Comparison of ENCODE assay signal across 8 cellular contexts in the genomic region with DNA sequence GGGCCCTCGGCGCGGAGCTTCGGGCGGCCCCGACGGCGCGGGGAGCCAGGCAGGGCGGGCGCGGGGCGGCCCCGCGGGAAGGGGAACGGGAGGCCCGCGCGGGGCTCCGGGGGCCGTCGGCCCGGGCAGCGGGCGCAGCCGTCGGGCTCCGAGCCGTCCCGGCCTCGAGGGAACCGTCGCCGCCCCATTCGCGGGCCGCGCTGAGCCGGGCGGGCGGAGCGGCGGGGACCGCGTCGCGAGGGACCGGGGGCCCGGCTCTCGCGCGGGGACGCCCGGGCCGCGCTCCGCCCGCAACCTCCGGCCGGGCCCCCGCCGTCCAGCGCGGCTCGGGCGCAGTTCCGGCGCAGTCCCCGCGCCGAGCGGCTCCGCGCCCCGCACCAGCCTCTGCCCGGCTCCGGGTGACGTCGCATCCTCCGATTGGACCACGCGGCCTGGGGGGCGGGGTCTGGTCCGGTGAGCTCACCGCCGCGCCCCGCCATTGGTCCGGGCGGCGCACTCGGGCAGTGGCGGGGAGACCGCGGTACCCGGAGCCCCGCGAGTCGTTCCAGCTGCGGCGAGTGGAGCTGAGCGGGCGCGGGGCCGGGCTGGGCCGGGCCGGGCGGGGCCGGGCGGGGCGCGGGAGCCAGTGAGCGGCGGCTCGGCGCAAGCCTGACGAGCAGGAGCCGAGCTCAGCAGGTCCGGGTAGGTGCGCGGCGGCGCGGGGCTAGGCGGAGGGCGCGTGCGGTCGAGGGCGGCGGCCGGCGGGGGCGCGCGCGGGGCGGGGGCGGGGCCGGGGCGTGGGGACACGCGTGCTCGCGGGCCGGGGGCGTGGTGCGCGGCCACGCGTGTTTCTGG.
A peak's percentile ranks its signal among the peaks of the same experiment; 100 is the strongest.
DNase-seq lines count a peak whose midpoint lies in the region; ATAC-seq and TF ChIP-seq lines count a peak whose summit lies in the region.

No MANE protein-coding gene starts in this region.

- TF ChIP-seq CTCF in epithelial cell of proximal tubule (conservative IDR thresholded peaks at IDR 0.05; ENCODE audit: low read depth, low read length) = no peak

- H3K27me3 Mint-ChIP-seq in naive B cell = peaks cover 17 to 60% (median 17%) of the 10 kb centered on the region in 3 donors

- H3K4me1 Mint-ChIP-seq in naive B cell = peaks cover 6 to 10% (median 8%) of the 10 kb centered on the region in 3 donors

- H3K27ac Mint-ChIP-seq in naive B cell = peak overlapping the region in 3 of 6 donors; percentile 83 to 98 (median 97)

- peak overlapping the region; percentile 45 for H3K4me3 ChIP-seq in epithelial cell of proximal tubule (ENCODE audit: low read depth, low read length)

- peak; percentile 97 for DNase-seq in Ammon's horn (ENCODE audit: low spot score)
- peak; percentile 28 for DNase-seq in NCI-H748 treated with DMSO at 0.1 percent for 48 hours (lab: John Stamatoyannopoulos, UW)
- peak; percentile 89 for DNase-seq in activated T-cell treated with anti-CD3 and anti-CD28 coated beads for 4 hours
- no peak for DNase-seq in epithelial cell of proximal tubule (ENCODE audit: low read depth)
- peak; percentile 95 for DNase-seq in naive B cell
- peak; percentile 87 for DNase-seq in stimulated activated CD8-positive, alpha-beta memory T cell treated with anti-CD3 and anti-CD28 coated beads, Interleukin-4, amount 100 ng/mL, for 24 hours (ENCODE audit: low read depth)

- no peaks in the 10 kb centered on the region for H3K36me3 Mint-ChIP-seq in naive B cell

- ATAC-seq in GM19328 (IDR thresholded peaks at IDR 0.05; ENCODE audit: unreplicated experiment) (peak; percentile 94), HG03439 (IDR thresholded peaks at IDR 0.05; ENCODE audit: unreplicated experiment) (peak; percentile 93), naive B cell (ENCODE audit: low read depth in 2 of 2) (peak; percentile 90 to 91)

- H3K9me3 Mint-ChIP-seq in naive B cell = peaks cover 0 to 2% (median 0%) of the 10 kb centered on the region in 7 donors

- peak overlapping the region; percentile 47 to 92 (median 85) for H3K4me3 Mint-ChIP-seq in naive B cell
